9 cellular contexts compared by ENCODE assay signal in genomic region chr13:74461011-74461410, GRCh38.
"Had no signal": no experiment of that assay in that cellular context is flagged by ENCODE, and none has a peak within 500 bp of the region (broad histone marks: within the 10 kb centered on the region; RNA-seq: fewer than 3 reads in every experiment).

No MANE protein-coding gene starts in this region.

- H3K27ac ChIP-seq: GM23248 had no signal

- H3K27ac Mint-ChIP-seq: GM23338, H9, HFFc6 had no signal

- H3K4me3 Mint-ChIP-seq: GM23338, H9, HFFc6 had no signal

- H3K9me3 ChIP-seq: HAP-1 had no signal

- DNase-seq: GM23248, GOT3, H7, H9, HCEC 1CT, HFFc6 had no signal

- ATAC-seq: GM23338, HCT116 had no signal

- H3K9me3 Mint-ChIP-seq: GM23338, H9, HFFc6 had no signal
